In genomic region chr11:116357769-116358544, GRCh38 we compare ENCODE assay signal across 11 cellular contexts.
A peak's percentile ranks its signal among the peaks of the same experiment; 100 is the strongest.
DNase-seq lines count a peak whose midpoint lies in the region; ATAC-seq and TF ChIP-seq lines count a peak whose summit lies in the region.
"Had no signal": no experiment of that assay in that cellular context is flagged by ENCODE, and none has a peak within 500 bp of the region (broad histone marks: within the 10 kb centered on the region; RNA-seq: fewer than 3 reads in every experiment).

No MANE protein-coding gene starts in this region.

- no peaks in the 10 kb centered on the region for H3K4me1 Mint-ChIP-seq in CD14-positive monocyte

- H2BK5ac ChIP-seq in mesendoderm (ENCODE audit: low read length), result no peak overlapping the region

- H4K5ac ChIP-seq in mesendoderm (ENCODE audit: low read length), result no peak overlapping the region

- H3K9ac ChIP-seq in HCT116 (ENCODE audit: low read length), result no peak overlapping the region
- peak overlapping the region; percentile 44 for H3K9ac ChIP-seq in mesendoderm (ENCODE audit: low read length)

- H3K27me3 Mint-ChIP-seq in CD14-positive monocyte (ENCODE audit: low read depth in 3 of 3), result peaks cover 16 to 36% (median 18%) of the 10 kb centered on the region in 3 donors

- H2BK15ac ChIP-seq in mesendoderm (replicated peaks; ENCODE audit: low read depth), result no peak overlapping the region

- POLR2A ChIA-PET in HCT116 (lab: Charles Lee), result no interaction called here

- WGBS in mesendoderm (ENCODE audit: extremely low coverage, insufficient coverage, low lambda C conversion rate), result no CpG with 5 or more reads among the region's 38 CpGs

- DNase-seq in CD14-positive monocyte (ENCODE audit: low spot score), result no peak
- peak; percentile 37 for DNase-seq in HCT116 (ENCODE audit: low read depth, low spot score)
- peak; percentile 75 for DNase-seq in dermis blood vessel endothelial cell
- peak; percentile 92 for DNase-seq in mesendoderm
- no peak for DNase-seq in stimulated activated CD4-positive, alpha-beta T cell treated with anti-CD3 and anti-CD28 coated beads, Interleukin-4, amount 100 ng/mL, for 24 hours
- DNase-seq in H4 (ENCODE audit: low spot score), result no peak
- no peak for DNase-seq in central memory CD4-positive, alpha-beta T cell
- DNase-seq: DMS79 treated with DMSO at 0.1 percent for 48 hours had no signal

- peak; percentile 53 for TF ChIP-seq CTCF in CD14-positive monocyte (IDR thresholded peaks at IDR 0.05)
- peak; percentile 51 to 95 (median 92); a peak in 5 of 6 replicates for TF ChIP-seq CTCF in HCT116 (IDR thresholded peaks at IDR 0.05 in 2 of 3, conservative IDR thresholded peaks at IDR 0.05 in 1 of 3; ENCODE audit: borderline replicate concordance in 1 of 3, insufficient read depth in 1 of 3, low read depth in 2 of 3, low read length in 2 of 3)

- no peak overlapping the region for H3K4me3 Mint-ChIP-seq in CD14-positive monocyte
- H3K4me3 Mint-ChIP-seq: T-helper 1 cell treated with Interleukin-12 subunit alpha and Interleukin-12 subunit beta and Interleukin-4 antibody, amounts not matched to agents 30 μg/mL and 1 μg/mL, for 36 hours had no signal

- H3K4me2 ChIP-seq in HCT116 (ENCODE audit: low read length) (0 out of 2 replicates have a peak overlapping the region, but pooled peaks have one; percentile 12), mesendoderm (ENCODE audit: low read length) (no peak overlapping the region)

- no peaks in the 10 kb centered on the region for H3K36me3 Mint-ChIP-seq in CD14-positive monocyte

- intact Hi-C loops in CD14-positive monocyte (cut with micrococcal nuclease), result no loop called here
- intact Hi-C loops in HCT116 (cut with micrococcal nuclease), result loop anchor here (1.0 to 5.0 kb wide), 2 partner anchors 141 to 334 kb away; no protein-coding TSS in a partner anchor

- H3K4ac ChIP-seq in mesendoderm (ENCODE audit: low read depth, low read length), result no peak overlapping the region

- no peak overlapping the region for H3K27ac Mint-ChIP-seq in CD14-positive monocyte
- H3K27ac Mint-ChIP-seq: T-helper 1 cell treated with Interleukin-12 subunit alpha and Interleukin-12 subunit beta and Interleukin-4 antibody, amounts not matched to agents 30 μg/mL and 1 μg/mL, for 36 hours had no signal

- no peaks in the 10 kb centered on the region for H3K9me2 ChIP-seq in HCT116 (ENCODE audit: insufficient read depth)

- H3K27ac ChIP-seq in HCT116 (ENCODE audit: low read depth, low read length) (no peak overlapping the region), mesendoderm (ENCODE audit: low read depth, low read length) (no peak overlapping the region)
- H3K27ac ChIP-seq: thoracic aorta had no signal

- H4K8ac ChIP-seq in mesendoderm (ENCODE audit: low read depth, low read length), result no peak overlapping the region

- peak overlapping the region; percentile 39 for H2AK5ac ChIP-seq in mesendoderm (ENCODE audit: low read length)

- no peaks in the 10 kb centered on the region for H3K4me1 ChIP-seq in HCT116 (ENCODE audit: control insufficient read depth in 1 of 2, insufficient read depth in 2 of 2, low read length in 2 of 2)
- peaks cover 2% of the 10 kb centered on the region for H3K4me1 ChIP-seq in mesendoderm (ENCODE audit: control insufficient read depth, low read depth, low read length)

- no TSS peak for BruUV-seq in HCT116 (replicated peaks; lab: Mats Ljungman, UMichigan)

- H3K79me2 ChIP-seq in HCT116 (ENCODE audit: insufficient read depth, low read length) (no peaks in the 10 kb centered on the region), mesendoderm (ENCODE audit: control insufficient read depth, insufficient read depth, low read length) (no peaks in the 10 kb centered on the region)

- TF ChIP-seq RAD21 in HCT116 (IDR thresholded peaks at IDR 0.05; ENCODE audit: low read depth), result peak; percentile 72

- peak overlapping the region; percentile 80 for H3K56ac ChIP-seq in mesendoderm (ENCODE audit: low read length)

- H2AFZ ChIP-seq in HCT116 (ENCODE audit: low read depth, low read length, poor library complexity, severe bottlenecking), result peak overlapping the region; percentile 45

- TF ChIP-seq POLR2A in HCT116 (IDR thresholded peaks at IDR 0.05; ENCODE audit: borderline replicate concordance, extremely low read depth, insufficient read depth, insufficient read length), result no peak

- peak overlapping the region; percentile 50 for H3K23ac ChIP-seq in mesendoderm (ENCODE audit: low read length)

- no peak overlapping the region for H3K4me3 ChIP-seq in HCT116 (replicated peaks in 1 of 2; ENCODE audit: low read depth in 1 of 2, low read length in 2 of 2)
- no peak overlapping the region for H3K4me3 ChIP-seq in mesendoderm (ENCODE audit: low read length)
- H3K4me3 ChIP-seq: thoracic aorta had no signal

- H3K27me3 ChIP-seq in HCT116 (ENCODE audit: insufficient read depth, low read length), result peaks cover 34% of the 10 kb centered on the region
- H3K27me3 ChIP-seq in mesendoderm (ENCODE audit: insufficient read depth, low read length, poor library complexity), result no peaks in the 10 kb centered on the region

- H3K9me3 Mint-ChIP-seq in CD14-positive monocyte, result peaks cover 0 to under 1% (median 0%) of the 10 kb centered on the region in 7 donors
- H3K9me3 Mint-ChIP-seq: T-helper 1 cell treated with Interleukin-12 subunit alpha and Interleukin-12 subunit beta and Interleukin-4 antibody, amounts not matched to agents 30 μg/mL and 1 μg/mL, for 36 hours had no signal

- CTCF ChIA-PET in HCT116 (lab: Charles Lee), result interaction anchor here (0.7 to 1.5 kb wide), 5 partner anchors 8 to 333 kb away, joined by 3 to 14 read pairs (median 3); no protein-coding TSS in a partner anchor

- RAD21 ChIA-PET in HCT116 (lab: Charles Lee; ENCODE audit: low non-redundant PET in 1 of 2, low total read pairs in 2 of 2, uncharacterized antibody in 2 of 2, unreplicated experiment in 2 of 2), result no interaction called here

- no peaks in the 10 kb centered on the region for H4K20me1 ChIP-seq in HCT116 (ENCODE audit: insufficient read depth)

- no peak overlapping the region for H2BK120ac ChIP-seq in mesendoderm (ENCODE audit: low read depth, low read length)

- H3K79me1 ChIP-seq in mesendoderm (ENCODE audit: low read length), result no peaks in the 10 kb centered on the region

- ATAC-seq in HCT116 (peak; percentile 97), HG02852 (IDR thresholded peaks at IDR 0.05; ENCODE audit: unreplicated experiment) (no peak)

- H3K18ac ChIP-seq in mesendoderm (ENCODE audit: low read length), result no peak overlapping the region

- H3K9me3 ChIP-seq in HCT116 (ENCODE audit: control insufficient read depth in 1 of 2, insufficient read depth in 1 of 2, low read depth in 1 of 2, low read length in 2 of 2), result no peaks in the 10 kb centered on the region
- H3K9me3 ChIP-seq: thoracic aorta had no signal

- no peaks in the 10 kb centered on the region for H3K36me3 ChIP-seq in HCT116 (ENCODE audit: control insufficient read depth in 1 of 2, insufficient read depth in 2 of 2, low read length in 2 of 2)
- H3K36me3 ChIP-seq in mesendoderm (ENCODE audit: control insufficient read depth, insufficient read depth, low read length), result no peaks in the 10 kb centered on the region
- H3K36me3 ChIP-seq: thoracic aorta had no signal

TF ChIP-seq in HCT116, 20 proteins besides CTCF, POLR2A, EP300 and RAD21:
- TF ChIP-seq CEBPB (IDR thresholded peaks at IDR 0.05; ENCODE audit: low read depth) (no peak), SP1 (IDR thresholded peaks at IDR 0.05; ENCODE audit: low read depth) (no peak), SRF (IDR thresholded peaks at IDR 0.05; ENCODE audit: low read depth) (no peak), ELF1 (IDR thresholded peaks at IDR 0.05; ENCODE audit: borderline replicate concordance, low read depth) (no peak)

Comparison
In these comparisons a context has a peak if more than half of its experiments do, and no peak if none do; other contexts are left out.
1. DNase-seq: peak in HCT116 (single experiment), dermis blood vessel endothelial cell (single experiment) and mesendoderm (single experiment); none in CD14-positive monocyte (single experiment), stimulated activated CD4-positive, alpha-beta T cell treated with anti-CD3 and anti-CD28 coated beads, Interleukin-4, amount 100 ng/mL, for 24 hours (single experiment), H4 (single experiment) and central memory CD4-positive, alpha-beta T cell (single experiment).